1 cellular context compared by ENCODE assay signal in the genomic region with DNA sequence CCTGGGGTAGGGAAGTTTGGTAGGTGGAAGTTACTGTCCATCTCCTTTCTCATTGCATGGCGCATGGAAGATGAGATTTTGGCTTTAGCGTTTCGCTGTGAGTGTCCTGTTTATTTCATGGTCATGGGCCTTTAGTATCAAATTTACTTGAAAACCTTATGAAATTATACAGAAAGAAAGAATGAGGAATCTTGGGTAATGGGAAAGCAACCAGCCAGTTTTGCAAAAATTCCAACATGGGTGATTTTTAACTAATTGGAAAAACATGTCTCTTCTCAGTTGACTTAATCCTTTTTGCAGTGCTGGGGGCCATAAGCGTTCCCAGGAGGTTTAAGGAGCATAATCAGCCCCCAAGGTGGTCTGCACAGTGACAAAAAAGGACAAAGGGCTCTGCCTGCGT.
TF ChIP-seq lines count a peak whose summit lies in the region.

No MANE protein-coding gene starts in this region.

TF ChIP-seq in IMR-90, 13 proteins besides CTCF, POLR2A, EP300 and RAD21:
- TF ChIP-seq, protein P1, sequence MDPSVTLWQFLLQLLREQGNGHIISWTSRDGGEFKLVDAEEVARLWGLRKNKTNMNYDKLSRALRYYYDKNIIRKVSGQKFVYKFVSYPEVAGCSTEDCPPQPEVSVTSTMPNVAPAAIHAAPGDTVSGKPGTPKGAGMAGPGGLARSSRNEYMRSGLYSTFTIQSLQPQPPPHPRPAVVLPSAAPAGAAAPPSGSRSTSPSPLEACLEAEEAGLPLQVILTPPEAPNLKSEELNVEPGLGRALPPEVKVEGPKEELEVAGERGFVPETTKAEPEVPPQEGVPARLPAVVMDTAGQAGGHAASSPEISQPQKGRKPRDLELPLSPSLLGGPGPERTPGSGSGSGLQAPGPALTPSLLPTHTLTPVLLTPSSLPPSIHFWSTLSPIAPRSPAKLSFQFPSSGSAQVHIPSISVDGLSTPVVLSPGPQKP (IDR thresholded peaks at IDR 0.05; ENCODE audit: borderline replicate concordance, low read depth, low read length) = no peak
- no peak for TF ChIP-seq MXI1 (IDR thresholded peaks at IDR 0.05; ENCODE audit: borderline replicate concordance, low read depth, low read length)
- TF ChIP-seq MAFK (IDR thresholded peaks at IDR 0.05; ENCODE audit: low read depth, low read length) = no peak
- TF ChIP-seq RFX5 (IDR thresholded peaks at IDR 0.05; ENCODE audit: low read depth, low read length) = no peak
- TF ChIP-seq SMC3 (IDR thresholded peaks at IDR 0.05; ENCODE audit: low read depth, low read length) = no peak
- no peak for TF ChIP-seq NFE2L2 (IDR thresholded peaks at IDR 0.05; ENCODE audit: low read depth, low read length)
- TF ChIP-seq CHD1 (IDR thresholded peaks at IDR 0.05; ENCODE audit: low read depth, low read length) = no peak
- no peak for TF ChIP-seq FOS (IDR thresholded peaks at IDR 0.05; ENCODE audit: low read depth, low read length)
- TF ChIP-seq RCOR1 (IDR thresholded peaks at IDR 0.05; ENCODE audit: insufficient replicate concordance, low read length) = no peak
- TF ChIP-seq MAZ (IDR thresholded peaks at IDR 0.05; ENCODE audit: borderline replicate concordance, low read depth, low read length) = no peak
- no peak for TF ChIP-seq CEBPB (IDR thresholded peaks at IDR 0.05; ENCODE audit: low read depth, low read length)
- TF ChIP-seq, protein P2, sequence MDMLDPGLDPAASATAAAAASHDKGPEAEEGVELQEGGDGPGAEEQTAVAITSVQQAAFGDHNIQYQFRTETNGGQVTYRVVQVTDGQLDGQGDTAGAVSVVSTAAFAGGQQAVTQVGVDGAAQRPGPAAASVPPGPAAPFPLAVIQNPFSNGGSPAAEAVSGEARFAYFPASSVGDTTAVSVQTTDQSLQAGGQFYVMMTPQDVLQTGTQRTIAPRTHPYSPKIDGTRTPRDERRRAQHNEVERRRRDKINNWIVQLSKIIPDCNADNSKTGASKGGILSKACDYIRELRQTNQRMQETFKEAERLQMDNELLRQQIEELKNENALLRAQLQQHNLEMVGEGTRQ (IDR thresholded peaks at IDR 0.05; ENCODE audit: low read depth, low read length) = no peak
- TF ChIP-seq BHLHE40 (IDR thresholded peaks at IDR 0.05; ENCODE audit: low read depth, low read length) = no peak
TF ChIP-seq in IMR-90: peak in this region for 0.
